9 cellular contexts compared by ENCODE assay signal in the genomic region with DNA sequence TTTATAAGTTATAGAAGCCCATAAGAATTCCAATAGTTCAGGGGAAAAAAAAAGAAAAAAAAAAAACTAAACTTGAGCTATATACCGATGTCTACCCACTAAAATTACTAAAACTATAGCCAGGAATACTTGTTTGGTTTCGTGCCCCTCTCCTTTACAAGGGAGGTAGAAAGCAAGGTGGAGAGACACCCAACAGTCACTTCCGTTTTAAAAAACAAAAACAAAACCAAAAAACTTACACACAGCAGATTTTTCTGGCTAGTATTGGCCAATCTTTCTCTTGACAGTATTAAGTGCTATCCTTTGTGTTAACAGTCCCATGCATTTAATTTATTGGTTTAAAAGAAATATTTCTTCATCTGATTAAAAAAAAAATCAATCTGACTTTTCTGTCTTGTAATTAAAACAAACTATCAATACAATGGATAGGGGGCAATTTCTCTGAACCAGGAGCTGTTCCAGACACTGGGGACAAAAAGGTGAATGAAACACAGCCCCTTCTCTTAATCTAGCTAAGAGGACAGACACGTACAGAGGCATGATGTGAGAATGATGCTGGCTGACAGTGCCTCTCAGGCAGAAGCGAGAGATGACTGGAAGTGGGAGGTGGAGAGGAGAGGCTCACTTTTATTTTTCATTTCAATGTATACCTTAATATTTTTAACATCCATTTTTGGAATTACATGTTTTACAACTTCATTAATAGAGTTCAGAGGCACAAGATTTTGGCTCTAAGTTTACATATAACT.
A peak's percentile ranks its signal among the peaks of the same experiment; 100 is the strongest.
DNase-seq lines count a peak whose midpoint lies in the region; ATAC-seq and TF ChIP-seq lines count a peak whose summit lies in the region.
"Had no signal": no experiment of that assay in that cellular context is flagged by ENCODE, and none has a peak within 500 bp of the region (broad histone marks: within the 10 kb centered on the region; RNA-seq: fewer than 3 reads in every experiment).

No MANE protein-coding gene starts in this region.

- ATAC-seq in GM18867 (IDR thresholded peaks at IDR 0.05; ENCODE audit: unreplicated experiment): no peak

- no peaks in the 10 kb centered on the region for H3K27me3 Mint-ChIP-seq in IgD-negative memory B cell
- H3K27me3 Mint-ChIP-seq in mesothelial cell of epicardium (ENCODE audit: low read depth): no peaks in the 10 kb centered on the region

- H3K4me3 Mint-ChIP-seq in IgD-negative memory B cell (peak overlapping the region in 3 of 4 donors; percentile 69 to 83 (median 77)), mesothelial cell of epicardium (no peak overlapping the region)

- H3K9me3 Mint-ChIP-seq in IgD-negative memory B cell (no peaks in the 10 kb centered on the region), mesothelial cell of epicardium (no peaks in the 10 kb centered on the region)

- H3K27ac Mint-ChIP-seq in IgD-negative memory B cell (peak overlapping the region; percentile 4 to 95 (median 82)), mesothelial cell of epicardium (peak overlapping the region; percentile 22)

- H3K36me3 ChIP-seq in prostate gland: no peaks in the 10 kb centered on the region

- H3K36me3 Mint-ChIP-seq in IgD-negative memory B cell: peaks cover 8% of the 10 kb centered on the region
- H3K36me3 Mint-ChIP-seq in mesothelial cell of epicardium: peaks cover 3% of the 10 kb centered on the region

- peaks cover 30 to 43% (median 39%) of the 10 kb centered on the region in 3 donors for H3K4me1 Mint-ChIP-seq in IgD-negative memory B cell
- H3K4me1 Mint-ChIP-seq in mesothelial cell of epicardium: peaks cover 37% of the 10 kb centered on the region

- H3K9me3 ChIP-seq in prostate gland: no peaks in the 10 kb centered on the region

- intact Hi-C loops in prostate gland (cut with DNase I): no loop called here

- TF ChIP-seq CTCF in 22Rv1 (IDR thresholded peaks at IDR 0.05) (no peak), mesothelial cell of epicardium (IDR thresholded peaks at IDR 0.05; ENCODE audit: unreplicated experiment) (no peak), prostate gland (IDR thresholded peaks at IDR 0.05) (no peak)

- no peaks in the 10 kb centered on the region for H3K27me3 ChIP-seq in prostate gland (replicated peaks; ENCODE audit: insufficient read depth)

- no peak overlapping the region for H3K4me3 ChIP-seq in prostate gland

- H3K27ac ChIP-seq in 22Rv1: peak overlapping the region; percentile 22; the same call in 1 of the 2 replicates
- H3K27ac ChIP-seq in prostate gland: no peak overlapping the region
- H3K27ac ChIP-seq: HL-60 had no signal

- WGBS in prostate gland: 73% methylated on average over 5 of the region's 5 CpGs

- no peaks in the 10 kb centered on the region for H3K4me1 ChIP-seq in prostate gland (replicated peaks)

- TF ChIP-seq POLR2A in prostate gland (IDR thresholded peaks at IDR 0.05): no peak

- peak; percentile 40 to 59 for DNase-seq in activated CD4-positive, alpha-beta T cell treated with anti-CD3 and anti-CD28 coated beads, Interleukin-2, amount 50 U/mL, for 48 hours
- DNase-seq in mesothelial cell of epicardium (ENCODE audit: low spot score in 2 of 2, unreplicated experiment in 2 of 2): no peak
- DNase-seq in prostate gland (ENCODE audit: low spot score): no peak
- no peak for DNase-seq in D341Med (ENCODE audit: low spot score)
- no peak for DNase-seq in glomerular visceral epithelial cell (ENCODE audit: extremely low spot score)

Comparison
In these comparisons a context has a peak if more than half of its experiments do, and no peak if none do; other contexts are left out.
1. DNase-seq: peak in activated CD4-positive, alpha-beta T cell treated with anti-CD3 and anti-CD28 coated beads, Interleukin-2, amount 50 U/mL, for 48 hours (2 of 2); none in mesothelial cell of epicardium (0 of 2), prostate gland (single experiment), D341Med (single experiment) and glomerular visceral epithelial cell (single experiment).